ENCODE assay signal across 8 cellular contexts in genomic region chr17:79841369-79842135, GRCh38. TPM values are rescaled to one million over a fixed set of nuclear protein-coding genes. Genes with fewer than 3 reads are reported as not detected.
DNase-seq lines count a peak whose midpoint lies in the region; ATAC-seq and TF ChIP-seq lines count a peak whose summit lies in the region.
"Had no signal": no experiment of that assay in that cellular context is flagged by ENCODE, and none has a peak within 500 bp of the region (broad histone marks: within the 10 kb centered on the region; RNA-seq: fewer than 3 reads in every experiment).

No MANE protein-coding gene starts in this region.

- H3K36me3 ChIP-seq in CD8-positive, alpha-beta T cell (ENCODE audit: insufficient read depth, low read length), result no peaks in the 10 kb centered on the region
- H3K36me3 ChIP-seq in GM23338 (ENCODE audit: insufficient read depth), result no peaks in the 10 kb centered on the region

- POLR2A ChIA-PET in CD8-positive, alpha-beta T cell (lab: Charles Lee), result interaction anchor here (1.0 to 7.1 kb wide), 4 partner anchors 17 to 90 kb away, joined by 3 to 66 read pairs (median 22); partner anchors contain the start of gene CBX8

- H3K4me2 ChIP-seq in GM23338, result peak overlapping the region; percentile 70

- H3K4me3 ChIP-seq in CD8-positive, alpha-beta T cell (ENCODE audit: low read depth, low read length), result no peak overlapping the region
- H3K4me3 ChIP-seq in GM23338, result peak overlapping the region; percentile 64

- no peak overlapping the region for H3K27ac ChIP-seq in CD8-positive, alpha-beta T cell (ENCODE audit: low read depth, low read length)
- no peak overlapping the region for H3K27ac ChIP-seq in GM23338 (ENCODE audit: low read depth)

- H3F3A ChIP-seq in GM23338 (replicated peaks; ENCODE audit: low read depth), result peaks cover 34% of the 10 kb centered on the region

- TF ChIP-seq CTCF in CD8-positive, alpha-beta T cell (IDR thresholded peaks at IDR 0.05), result no peak
- no peak for TF ChIP-seq CTCF in GM23338 (conservative IDR thresholded peaks at IDR 0.05; ENCODE audit: low read depth in 2 of 2)

- peak in 3 of 7 experiments; percentile 17 to 60 (median 30) for DNase-seq in CD8-positive, alpha-beta T cell
- DNase-seq in GM23338 (ENCODE audit: low spot score), result peak; percentile 69
- no peak for DNase-seq in natural killer cell treated with Interleukin-12 subunit alpha and Interleukin-12 subunit beta and Interleukin-15 and Interleukin-18, amount 100 ng/mL, for 72 hours (ENCODE audit: low spot score)
- no peak for DNase-seq in cerebellar cortex (ENCODE audit: low spot score)
- DNase-seq in putamen (ENCODE audit: low spot score), result no peak
- DNase-seq: NCI-H2107 had no signal

- CTCF ChIA-PET in CD8-positive, alpha-beta T cell (lab: Charles Lee), result interaction anchor here (1.1 to 3.8 kb wide), 5 partner anchors 30 to 63 kb away, joined by 3 to 13 read pairs (median 5); no protein-coding TSS in a partner anchor

- H3K27me3 ChIP-seq in CD8-positive, alpha-beta T cell (ENCODE audit: insufficient read depth, low read length), result peaks cover 36% of the 10 kb centered on the region
- H3K27me3 ChIP-seq in GM23338 (ENCODE audit: insufficient read depth), result peaks cover 90% of the 10 kb centered on the region

- H3K9me2 ChIP-seq in GM23338 (ENCODE audit: insufficient read depth), result no peaks in the 10 kb centered on the region

- peaks cover 12% of the 10 kb centered on the region for H3K36me3 Mint-ChIP-seq in CD8-positive, alpha-beta T cell
- H3K36me3 Mint-ChIP-seq in GM23338 (ENCODE audit: low read depth), result no peaks in the 10 kb centered on the region
- no peaks in the 10 kb centered on the region for H3K36me3 Mint-ChIP-seq in activated naive CD4-positive, alpha-beta T cell treated with anti-CD3 and anti-CD28 coated beads, Interleukin-2, amount 50 U/mL, for 24 hours
- no peaks in the 10 kb centered on the region for H3K36me3 Mint-ChIP-seq in natural killer cell treated with Interleukin-12 subunit alpha and Interleukin-12 subunit beta and Interleukin-15 and Interleukin-18, amount 100 ng/mL, for 72 hours

- peaks cover 62% of the 10 kb centered on the region for H3K4me1 ChIP-seq in CD8-positive, alpha-beta T cell (ENCODE audit: insufficient read depth, low read length)
- H3K4me1 ChIP-seq in GM23338 (ENCODE audit: insufficient read depth), result peaks cover 41% of the 10 kb centered on the region

- H3K4me3 Mint-ChIP-seq in CD8-positive, alpha-beta T cell, result peak overlapping the region; percentile 47
- H3K4me3 Mint-ChIP-seq in GM23338, result peak overlapping the region; percentile 40; the same call in 1 of the 3 replicates
- H3K4me3 Mint-ChIP-seq in activated naive CD4-positive, alpha-beta T cell treated with anti-CD3 and anti-CD28 coated beads, Interleukin-2, amount 50 U/mL, for 24 hours, result peak overlapping the region; percentile 77
- H3K4me3 Mint-ChIP-seq in natural killer cell treated with Interleukin-12 subunit alpha and Interleukin-12 subunit beta and Interleukin-15 and Interleukin-18, amount 100 ng/mL, for 72 hours, result peak overlapping the region; percentile 25

- H3K9me3 ChIP-seq in CD8-positive, alpha-beta T cell (ENCODE audit: low read length), result no peaks in the 10 kb centered on the region

- no peaks in the 10 kb centered on the region for H3K79me2 ChIP-seq in GM23338 (replicated peaks; ENCODE audit: insufficient read depth)

- peaks cover 42% of the 10 kb centered on the region for H3K4me1 Mint-ChIP-seq in CD8-positive, alpha-beta T cell (ENCODE audit: low read depth)
- H3K4me1 Mint-ChIP-seq in GM23338, result peaks cover 35% of the 10 kb centered on the region
- peaks cover 44% of the 10 kb centered on the region for H3K4me1 Mint-ChIP-seq in activated naive CD4-positive, alpha-beta T cell treated with anti-CD3 and anti-CD28 coated beads, Interleukin-2, amount 50 U/mL, for 24 hours
- H3K4me1 Mint-ChIP-seq in natural killer cell treated with Interleukin-12 subunit alpha and Interleukin-12 subunit beta and Interleukin-15 and Interleukin-18, amount 100 ng/mL, for 72 hours (ENCODE audit: low read depth in 2 of 2), result peaks cover 8 to 27% of the 10 kb centered on the region in 2 donors

- no peak for ATAC-seq in CD8-positive, alpha-beta T cell
- ATAC-seq in GM23338, result no peak; the same call in 2 of the 3 replicates
- ATAC-seq in natural killer cell treated with Interleukin-12 subunit alpha and Interleukin-12 subunit beta and Interleukin-15 and Interleukin-18, amount 100 ng/mL, for 72 hours, result no peak
- no peak for ATAC-seq in HG02840 (IDR thresholded peaks at IDR 0.05; ENCODE audit: low FRiP score, unreplicated experiment)

- no peak overlapping the region for H3K27ac Mint-ChIP-seq in CD8-positive, alpha-beta T cell
- H3K27ac Mint-ChIP-seq in GM23338, result no peak overlapping the region
- H3K27ac Mint-ChIP-seq in activated naive CD4-positive, alpha-beta T cell treated with anti-CD3 and anti-CD28 coated beads, Interleukin-2, amount 50 U/mL, for 24 hours, result peak overlapping the region; percentile 23
- peak overlapping the region in 1 of 2 donors; percentile 60 for H3K27ac Mint-ChIP-seq in natural killer cell treated with Interleukin-12 subunit alpha and Interleukin-12 subunit beta and Interleukin-15 and Interleukin-18, amount 100 ng/mL, for 72 hours

- H2AFZ ChIP-seq in GM23338, result no peak overlapping the region

- H3K9me3 Mint-ChIP-seq in CD8-positive, alpha-beta T cell, result no peaks in the 10 kb centered on the region
- peaks cover 5% of the 10 kb centered on the region; the same call in 2 of the 3 replicates for H3K9me3 Mint-ChIP-seq in GM23338
- no peaks in the 10 kb centered on the region for H3K9me3 Mint-ChIP-seq in activated naive CD4-positive, alpha-beta T cell treated with anti-CD3 and anti-CD28 coated beads, Interleukin-2, amount 50 U/mL, for 24 hours
- H3K9me3 Mint-ChIP-seq in natural killer cell treated with Interleukin-12 subunit alpha and Interleukin-12 subunit beta and Interleukin-15 and Interleukin-18, amount 100 ng/mL, for 72 hours, result no peaks in the 10 kb centered on the region

- peaks cover 28% of the 10 kb centered on the region for H3K27me3 Mint-ChIP-seq in CD8-positive, alpha-beta T cell (ENCODE audit: low read depth)
- peaks cover 87% of the 10 kb centered on the region for H3K27me3 Mint-ChIP-seq in GM23338 (ENCODE audit: insufficient read depth, low read depth, poor library complexity)
- peaks cover 16% of the 10 kb centered on the region for H3K27me3 Mint-ChIP-seq in activated naive CD4-positive, alpha-beta T cell treated with anti-CD3 and anti-CD28 coated beads, Interleukin-2, amount 50 U/mL, for 24 hours
- peaks cover 11 to 14% of the 10 kb centered on the region in 2 donors for H3K27me3 Mint-ChIP-seq in natural killer cell treated with Interleukin-12 subunit alpha and Interleukin-12 subunit beta and Interleukin-15 and Interleukin-18, amount 100 ng/mL, for 72 hours

- H4K20me1 ChIP-seq in GM23338 (replicated peaks; ENCODE audit: insufficient read depth), result peaks cover 7% of the 10 kb centered on the region

- intact Hi-C loops in CD8-positive, alpha-beta T cell (cut with DNase I, micrococcal nuclease), result no loop called here

TF ChIP-seq in GM23338, 12 proteins besides CTCF, POLR2A, EP300 and RAD21 (continues in another document):
- TF ChIP-seq EZH2phosphoT487 (IDR thresholded peaks at IDR 0.05; ENCODE audit: unreplicated experiment), result no peak
- TF ChIP-seq EZH2 (IDR thresholded peaks at IDR 0.05; ENCODE audit: low read depth, unreplicated experiment), result peak; percentile 87
- TF ChIP-seq NANOG (IDR thresholded peaks at IDR 0.05; ENCODE audit: borderline replicate concordance), result no peak

RNA-seq across cellular contexts. Expression of gene CBX4, which starts 2.3 kb away (rescaled TPM):
- 100 to 1,000 TPM; 263 to 268 TPM for total RNA-seq in CD8-positive, alpha-beta T cell
- 4.6 and 5.7 TPM in 2 replicates for total RNA-seq in GM23338 (2014; rRNA removed; shearing (Covaris generic))
- 1.4 TPM in 2 replicates for polyA plus RNA-seq in GM23338 (2016; fragmentation: Nextera tagmentation; extraction: Ambion mirVana)
- 10 to 100 TPM; 26.2 to 58.3 TPM for total RNA-seq in natural killer cell treated with Interleukin-12 subunit alpha and Interleukin-12 subunit beta and Interleukin-15 and Interleukin-18, amount 100 ng/mL, for 72 hours

RNA-seq across cellular contexts. Expression of gene CBX8, which starts 44.7 kb away (rescaled TPM):
- 1 to 10 TPM; 3.7 to 4.0 TPM for total RNA-seq in CD8-positive, alpha-beta T cell
- 0.16 and 1.0 TPM in 2 replicates for total RNA-seq in GM23338 (2014; rRNA removed; shearing (Covaris generic))
- 1.1 and 1.3 TPM in 2 replicates for polyA plus RNA-seq in GM23338 (2016; fragmentation: Nextera tagmentation; extraction: Ambion mirVana)
- 10 to 100 TPM in 1 of 2 donors, 1 to 10 TPM in 1; 9.8 to 46.4 TPM for total RNA-seq in natural killer cell treated with Interleukin-12 subunit alpha and Interleukin-12 subunit beta and Interleukin-15 and Interleukin-18, amount 100 ng/mL, for 72 hours

Comparison
In these comparisons a context has a peak if more than half of its experiments do, and no peak if none do; other contexts are left out.
1. H3K4me3 Mint-ChIP-seq: peak in every context shown above with its lines; median percentile 77 in activated naive CD4-positive, alpha-beta T cell treated with anti-CD3 and anti-CD28 coated beads, Interleukin-2, amount 50 U/mL, for 24 hours; 47 in CD8-positive, alpha-beta T cell; 40 in GM23338; 25 in natural killer cell treated with Interleukin-12 subunit alpha and Interleukin-12 subunit beta and Interleukin-15 and Interleukin-18, amount 100 ng/mL, for 72 hours.
2. RNA of gene CBX4, which starts 2.3 kb away (total RNA-seq): 263 to 268 TPM in CD8-positive, alpha-beta T cell; 26.2 to 58.3 TPM in natural killer cell treated with Interleukin-12 subunit alpha and Interleukin-12 subunit beta and Interleukin-15 and Interleukin-18, amount 100 ng/mL, for 72 hours and 4.6 to 5.7 TPM in GM23338; every median in the first group is over 4 times any median in the second.